ENCODE assay signal across 11 cellular contexts in genomic region chr21:26572026-26572425, GRCh38. TPM values are rescaled to one million over a fixed set of nuclear protein-coding genes. Genes with fewer than 3 reads are reported as not detected.
A peak's percentile ranks its signal among the peaks of the same experiment; 100 is the strongest.
DNase-seq lines count a peak whose midpoint lies in the region; ATAC-seq and TF ChIP-seq lines count a peak whose summit lies in the region.
"Had no signal": no experiment of that assay in that cellular context is flagged by ENCODE, and none has a peak within 500 bp of the region (broad histone marks: within the 10 kb centered on the region; RNA-seq: fewer than 3 reads in every experiment).

No MANE protein-coding gene starts in this region.

- no peaks in the 10 kb centered on the region for H4K20me1 ChIP-seq in PC-9 (ENCODE audit: insufficient read depth)

- no peak for TF ChIP-seq POLR2A in heart left ventricle (IDR thresholded peaks at IDR 0.05)
- no peak for TF ChIP-seq POLR2A in esophagus muscularis mucosa (IDR thresholded peaks at IDR 0.05; ENCODE audit: low read depth)

- H3K9me2 ChIP-seq in PC-9 (ENCODE audit: insufficient read depth), result no peaks in the 10 kb centered on the region

- WGBS in heart left ventricle, 4 donors, result 30 to 34% (median 32%) methylated on average over 7 of the region's 7 CpGs
- 59% methylated on average over 7 of the region's 7 CpGs for WGBS in esophagus muscularis mucosa

- no peak for TF ChIP-seq EP300 in esophagus muscularis mucosa (IDR thresholded peaks at IDR 0.05)

- H3K27me3 Mint-ChIP-seq in nephron progenitor cell (ENCODE audit: low read depth, poor library complexity), result peaks cover 7% of the 10 kb centered on the region
- peaks cover 13% of the 10 kb centered on the region for H3K27me3 Mint-ChIP-seq in activated T-cell treated with anti-CD3 and anti-CD28 coated beads, Interleukin-2, amount 50 U/mL, for 4 hours (ENCODE audit: low read depth)

- peak overlapping the region; percentile 75 to 91 (median 85) for H3K27ac ChIP-seq in heart left ventricle
- H3K27ac ChIP-seq in esophagus muscularis mucosa (replicated peaks in 1 of 4), result peak overlapping the region; percentile 47 to 71 (median 59)
- peak overlapping the region; percentile 78 for H3K27ac ChIP-seq in upper lobe of right lung
- H3K27ac ChIP-seq in PC-9, result no peak overlapping the region

- no peak for ATAC-seq in heart left ventricle
- no peak for ATAC-seq in left cardiac atrium
- no peak for ATAC-seq in upper lobe of right lung
- ATAC-seq in activated T-cell treated with anti-CD3 and anti-CD28 coated beads, Interleukin-2, amount 50 U/mL, for 4 hours, result no peak
- ATAC-seq: natural killer cell had no signal

- DNase-seq in heart left ventricle (no peak), left cardiac atrium (no peak), esophagus muscularis mucosa (ENCODE audit: extremely low spot score) (no peak), nephron progenitor cell (no peak), upper lobe of right lung (no peak), PC-9 (no peak), ACHN (no peak)
- DNase-seq in activated T-cell treated with anti-CD3 and anti-CD28 coated beads, Interleukin-2, amount 50 U/mL, for 4 hours, result no peak
- DNase-seq: natural killer cell, NCI-H1930, OCI-M1 had no signal

- CTCF ChIA-PET in PC-9 (lab: Charles Lee), result no interaction called here

- no peak overlapping the region; the same call in 1 of the 2 replicates for H2AFZ ChIP-seq in PC-9

- POLR2A ChIA-PET in PC-9 (lab: Charles Lee; ENCODE audit: unreplicated experiment), result no interaction called here

- H3K4me1 ChIP-seq in heart left ventricle (no peaks in the 10 kb centered on the region), esophagus muscularis mucosa (no peaks in the 10 kb centered on the region), upper lobe of right lung (no peaks in the 10 kb centered on the region), PC-9 (replicated peaks; ENCODE audit: insufficient read depth) (no peaks in the 10 kb centered on the region)

- H3K4me3 ChIP-seq in heart left ventricle (peak overlapping the region; percentile 45 to 68 (median 60)), esophagus muscularis mucosa (peak overlapping the region; percentile 43 to 51 (median 46)), upper lobe of right lung (peak overlapping the region; percentile 47), PC-9 (no peak overlapping the region)

- no TSS peak for BruUV-seq in PC-9 (replicated peaks; lab: Mats Ljungman, UMichigan)

- intact Hi-C loops in heart left ventricle (cut with DNase I), result loop anchor here in 5 of 10 donors (5.0 to 10.0 kb wide), 5 partner anchors 87 to 687 kb away; partner anchors contain the start of gene APP (in 2 of the 5)
- intact Hi-C loops in left cardiac atrium (cut with DNase I), result loop anchor here in 1 of 2 donors (10.0 kb wide), 2 partner anchors 397 to 687 kb away; partner anchors contain the start of gene APP
- intact Hi-C loops in esophagus muscularis mucosa (cut with DNase I), result no loop called here
- intact Hi-C loops in upper lobe of right lung (cut with DNase I), result no loop called here
- intact Hi-C loops in PC-9 (cut with micrococcal nuclease; ENCODE audit: unreplicated experiment), result no loop called here

- peaks cover 30% of the 10 kb centered on the region for H3K36me3 Mint-ChIP-seq in nephron progenitor cell (ENCODE audit: low read depth)
- H3K36me3 Mint-ChIP-seq in activated T-cell treated with anti-CD3 and anti-CD28 coated beads, Interleukin-2, amount 50 U/mL, for 4 hours (ENCODE audit: insufficient read depth), result no peaks in the 10 kb centered on the region

- H3K9me3 Mint-ChIP-seq in nephron progenitor cell, result peaks cover 41% of the 10 kb centered on the region
- peaks cover 9% of the 10 kb centered on the region for H3K9me3 Mint-ChIP-seq in activated T-cell treated with anti-CD3 and anti-CD28 coated beads, Interleukin-2, amount 50 U/mL, for 4 hours

- H3K36me3 ChIP-seq in heart left ventricle, result no peaks in the 10 kb centered on the region
- H3K36me3 ChIP-seq in esophagus muscularis mucosa, result no peaks in the 10 kb centered on the region
- H3K36me3 ChIP-seq in upper lobe of right lung, result no peaks in the 10 kb centered on the region
- H3K36me3 ChIP-seq in PC-9 (ENCODE audit: low read depth), result no peaks in the 10 kb centered on the region

- H3K4me2 ChIP-seq in PC-9, result no peak overlapping the region

- H3K27me3 ChIP-seq in heart left ventricle (peaks cover 0 to 13% (median 8%) of the 10 kb centered on the region in 9 donors), esophagus muscularis mucosa (peaks cover 0 to 10% (median 3%) of the 10 kb centered on the region in 4 donors), upper lobe of right lung (peaks cover 14% of the 10 kb centered on the region), PC-9 (ENCODE audit: insufficient read depth, low read depth) (no peaks in the 10 kb centered on the region)

- H3K79me2 ChIP-seq in PC-9 (ENCODE audit: low read depth), result no peaks in the 10 kb centered on the region

- TF ChIP-seq CTCF in heart left ventricle (IDR thresholded peaks at IDR 0.05) (no peak), esophagus muscularis mucosa (IDR thresholded peaks at IDR 0.05) (no peak), nephron progenitor cell (IDR thresholded peaks at IDR 0.05) (no peak), upper lobe of right lung (IDR thresholded peaks at IDR 0.05) (no peak), PC-9 (conservative IDR thresholded peaks at IDR 0.05) (no peak)

- H3K4me1 Mint-ChIP-seq in nephron progenitor cell, result peaks cover 17% of the 10 kb centered on the region
- H3K4me1 Mint-ChIP-seq in activated T-cell treated with anti-CD3 and anti-CD28 coated beads, Interleukin-2, amount 50 U/mL, for 4 hours (ENCODE audit: low read depth), result peaks cover 2% of the 10 kb centered on the region

- peak overlapping the region; percentile 95 for H3K27ac Mint-ChIP-seq in nephron progenitor cell
- H3K27ac Mint-ChIP-seq: natural killer cell had no signal

- H3K4me3 Mint-ChIP-seq in nephron progenitor cell, result peak overlapping the region; percentile 96
- H3K4me3 Mint-ChIP-seq in activated T-cell treated with anti-CD3 and anti-CD28 coated beads, Interleukin-2, amount 50 U/mL, for 4 hours, result no peak overlapping the region

- in situ Hi-C loops in ACHN (cut with HindIII; ENCODE audit: low pct_ligation_motif_present, low pct_unique_long_range_greater_than_20kb, low sequenced_read_pairs), result no loop called here

- no peaks in the 10 kb centered on the region for H3F3A ChIP-seq in PC-9 (ENCODE audit: insufficient read depth, low read depth)

- peaks cover 0 to 19% (median 9%) of the 10 kb centered on the region in 12 donors for H3K9me3 ChIP-seq in heart left ventricle
- H3K9me3 ChIP-seq in esophagus muscularis mucosa, result peaks cover 0 to 20% (median 11%) of the 10 kb centered on the region in 4 donors
- H3K9me3 ChIP-seq in upper lobe of right lung, result no peaks in the 10 kb centered on the region
- no peaks in the 10 kb centered on the region for H3K9me3 ChIP-seq in PC-9 (ENCODE audit: insufficient read depth, low read depth)

RNA-seq across cellular contexts. Expression of gene CYYR1, which starts 1.1 kb away (rescaled TPM):
- total RNA-seq in heart left ventricle (10 to 100 TPM; 12.1 to 37.6 (median 16.9) TPM), left cardiac atrium (10 to 100 TPM; 19.9 to 27.8 TPM), esophagus muscularis mucosa (10 to 100 TPM in 3 of 4 donors, 1 to 10 TPM in 1; 10.0 to 19.3 (median 16.3) TPM), upper lobe of right lung (51.3 TPM), PC-9 (2021) (not detected in 2 replicates)
- 10 to 100 TPM; 17.2 to 21.9 TPM for polyA plus RNA-seq in heart left ventricle
- under 1 TPM in 2 of 3 donors, not detected in 1; 0.08 to 0.18 TPM for total RNA-seq in activated T-cell treated with anti-CD3 and anti-CD28 coated beads, Interleukin-2, amount 50 U/mL, for 4 hours
- total RNA-seq: natural killer cell had no signal

Comparison
In these comparisons a context has a peak if more than half of its experiments do, and no peak if none do; other contexts are left out.
1. RNA of gene CYYR1, which starts 1.1 kb away (total RNA-seq): 51.3 TPM in upper lobe of right lung (single experiment), 19.9 to 27.8 TPM in left cardiac atrium, 10.0 to 19.3 TPM in esophagus muscularis mucosa and 12.1 to 37.6 TPM in heart left ventricle; 0.08 to 0.18 TPM in activated T-cell treated with anti-CD3 and anti-CD28 coated beads, Interleukin-2, amount 50 U/mL, for 4 hours and not detected in PC-9; every median in the first group is over 4 times any median in the second.